Comparison of ENCODE assay signal across 9 cellular contexts in the genomic region with DNA sequence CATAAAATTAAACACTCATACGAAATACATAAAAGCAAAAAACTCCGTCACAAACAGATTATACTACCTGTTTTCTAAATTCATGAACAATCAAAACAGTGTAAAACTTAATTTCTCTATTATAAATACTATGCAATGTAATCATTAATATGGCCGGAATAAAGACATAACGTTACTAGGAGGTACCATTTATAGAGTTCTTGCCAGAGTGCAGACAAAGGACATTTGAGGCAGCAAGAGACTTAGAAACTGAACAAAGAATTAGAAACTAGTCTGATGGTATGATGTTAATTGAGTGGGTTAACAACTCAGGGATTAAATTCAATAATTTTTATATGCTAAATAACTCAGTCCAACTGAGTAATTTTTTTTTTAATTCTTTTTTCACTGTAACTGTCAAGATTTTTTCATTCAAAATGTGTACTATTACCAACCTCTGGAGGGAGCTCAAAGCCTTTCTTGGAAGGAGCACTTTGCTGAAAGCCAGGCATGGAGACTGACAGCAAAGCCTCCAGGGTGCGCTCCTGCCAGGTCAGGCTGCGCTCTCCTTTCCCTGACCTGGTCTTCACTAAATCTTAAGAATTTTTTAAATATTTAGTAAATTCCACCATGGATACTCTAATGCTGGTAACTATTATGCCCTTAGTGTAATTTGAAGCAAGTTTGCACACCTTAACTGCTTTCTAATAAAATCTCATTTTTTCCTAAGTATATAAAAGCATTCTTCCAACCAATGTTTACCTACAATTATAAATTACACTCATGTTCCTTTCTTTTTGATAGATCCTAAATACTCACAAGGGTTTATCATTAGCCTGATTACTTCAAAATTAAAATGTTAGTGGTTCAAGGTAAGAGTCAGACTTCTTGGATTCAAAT. TPM values are rescaled to one million over a fixed set of nuclear protein-coding genes. Genes with fewer than 3 reads are reported as not detected.
A peak's percentile ranks its signal among the peaks of the same experiment; 100 is the strongest.
DNase-seq lines count a peak whose midpoint lies in the region; ATAC-seq, FAIRE-seq and TF ChIP-seq lines count a peak whose summit lies in the region.
"Had no signal": no experiment of that assay in that cellular context is flagged by ENCODE, and none has a peak within 500 bp of the region (broad histone marks: within the 10 kb centered on the region; RNA-seq: fewer than 3 reads in every experiment).

No MANE protein-coding gene starts in this region.

- H3K18ac ChIP-seq in H1 (ENCODE audit: extremely low read depth, low read length) (no peak overlapping the region), mesenchymal stem cell (ENCODE audit: low read depth in 1 of 2, low read length in 2 of 2) (no peak overlapping the region)

- H2BK20ac ChIP-seq in H1 (ENCODE audit: low read length) = no peak overlapping the region

- TF ChIP-seq POLR2A in H1 (IDR thresholded peaks at IDR 0.05; ENCODE audit: control extremely low read depth in 1 of 2, low read depth in 2 of 2, low read length in 2 of 2) = no peak

- H3K27ac ChIP-seq in CD4-positive, CD25-positive, alpha-beta regulatory T cell (ENCODE audit: insufficient read depth, low read length, poor library complexity, severe bottlenecking) = no peak overlapping the region
- H3K27ac ChIP-seq in H1 (ENCODE audit: low read depth, low read length) = no peak overlapping the region
- no peak overlapping the region for H3K27ac ChIP-seq in mesenchymal stem cell (ENCODE audit: low read length, poor library complexity, severe bottlenecking)

- POLR2A ChIA-PET in activated CD4-positive, alpha-beta T cell treated with anti-CD3 and anti-CD28 coated beads, Interleukin-2, amount 10 ng/mL, durations not matched to agents 7 days and 5 days (lab: Charles Lee) = no interaction called here
- POLR2A ChIA-PET in H1 (lab: Charles Lee; ENCODE audit: partially characterized antibody) = interaction anchor here (1.3 kb wide), 1 partner anchor 270 kb away, joined by 3 read pairs; no protein-coding TSS in a partner anchor

- H2BK5ac ChIP-seq in H1 (ENCODE audit: low read depth, low read length) (no peak overlapping the region), mesenchymal stem cell (ENCODE audit: low read depth, low read length, poor library complexity, severe bottlenecking) (no peak overlapping the region)

- no peak overlapping the region for H3K27ac Mint-ChIP-seq in CD4-positive, CD25-positive, alpha-beta regulatory T cell
- no peak overlapping the region for H3K27ac Mint-ChIP-seq in activated CD4-positive, alpha-beta T cell treated with anti-CD3 and anti-CD28 coated beads, Interleukin-2, amount 10 ng/mL, durations not matched to agents 7 days and 5 days
- H3K27ac Mint-ChIP-seq in stimulated activated naive B cell treated with anti-CD40 and anti-IgM and Interleukin-4, amounts not matched to agents 10 μg/mL and 1 μg/mL and 100 μg/mL, for 72 hours = no peak overlapping the region

- peak; percentile 75 to 77 for ATAC-seq in CD4-positive, CD25-positive, alpha-beta regulatory T cell (ENCODE audit: low read depth in 2 of 2)
- ATAC-seq in GM19023 (IDR thresholded peaks at IDR 0.05; ENCODE audit: unreplicated experiment) (peak; percentile 73), HG03175 (IDR thresholded peaks at IDR 0.05; ENCODE audit: unreplicated experiment) (peak; percentile 86)
- peak; percentile 88 for ATAC-seq in stimulated activated naive B cell treated with anti-CD40 and anti-IgM and Interleukin-4, amounts not matched to agents 10 μg/mL and 1 μg/mL and 100 μg/mL, for 72 hours (replicated peaks)

- H3K4me1 ChIP-seq in CD4-positive, CD25-positive, alpha-beta regulatory T cell (ENCODE audit: control insufficient read depth, insufficient read depth, low read length, poor library complexity, severe bottlenecking) = no peaks in the 10 kb centered on the region
- H3K4me1 ChIP-seq in H1 (replicated peaks in 1 of 4; ENCODE audit: control insufficient read depth in 3 of 4, insufficient read depth in 4 of 4, low read length in 3 of 4) = no peaks in the 10 kb centered on the region
- H3K4me1 ChIP-seq in mesenchymal stem cell (ENCODE audit: control insufficient read depth, insufficient read depth, low read depth, low read length) = no peaks in the 10 kb centered on the region

- peaks cover 0 to 3% (median 0%) of the 10 kb centered on the region in 7 donors for H3K9me3 Mint-ChIP-seq in CD4-positive, CD25-positive, alpha-beta regulatory T cell
- H3K9me3 Mint-ChIP-seq in activated CD4-positive, alpha-beta T cell treated with anti-CD3 and anti-CD28 coated beads, Interleukin-2, amount 10 ng/mL, durations not matched to agents 7 days and 5 days = no peaks in the 10 kb centered on the region
- H3K9me3 Mint-ChIP-seq in stimulated activated naive B cell treated with anti-CD40 and anti-IgM and Interleukin-4, amounts not matched to agents 10 μg/mL and 1 μg/mL and 100 μg/mL, for 72 hours = no peaks in the 10 kb centered on the region

- H3K79me1 ChIP-seq in H1 (ENCODE audit: low read depth, low read length) = no peaks in the 10 kb centered on the region
- H3K79me1 ChIP-seq in mesenchymal stem cell (replicated peaks; ENCODE audit: low read length, poor library complexity, severe bottlenecking) = peaks cover 2% of the 10 kb centered on the region

- no peak overlapping the region for H3K56ac ChIP-seq in H1 (replicated peaks; ENCODE audit: insufficient read length, low read depth, low read length)

- H3K23me2 ChIP-seq in H1 (ENCODE audit: low read depth, low read length) = no peaks in the 10 kb centered on the region

- 76 to 100% methylated on average over 2 to 6 of the region's 6 CpGs for WGBS in H1 (ENCODE audit: extremely low coverage in 1 of 2, insufficient coverage in 1 of 2, insufficient read length in 1 of 2, insufficient replicate concordance in 2 of 2, low coverage in 1 of 2, low lambda C conversion rate in 2 of 2, missing lambda C conversion rate in 1 of 2), 2 experiments
- 80% methylated on average over 4 of the region's 6 CpGs for WGBS in mesenchymal stem cell

- H3K36me3 Mint-ChIP-seq in CD4-positive, CD25-positive, alpha-beta regulatory T cell = peaks cover 8% of the 10 kb centered on the region
- H3K36me3 Mint-ChIP-seq in activated CD4-positive, alpha-beta T cell treated with anti-CD3 and anti-CD28 coated beads, Interleukin-2, amount 10 ng/mL, durations not matched to agents 7 days and 5 days (ENCODE audit: low read depth) = no peaks in the 10 kb centered on the region
- peaks cover 3 to 8% of the 10 kb centered on the region in 2 donors for H3K36me3 Mint-ChIP-seq in stimulated activated naive B cell treated with anti-CD40 and anti-IgM and Interleukin-4, amounts not matched to agents 10 μg/mL and 1 μg/mL and 100 μg/mL, for 72 hours

- H4K8ac ChIP-seq in H1 (ENCODE audit: extremely low read depth, insufficient read depth, low read length) (no peak overlapping the region), mesenchymal stem cell (ENCODE audit: low read length) (no peak overlapping the region)

- no peak overlapping the region for H3K4ac ChIP-seq in H1 (replicated peaks; ENCODE audit: insufficient read length, low read depth, low read length)
- H3K4ac ChIP-seq in mesenchymal stem cell (ENCODE audit: low read depth in 1 of 2, low read length in 2 of 2) = no peak overlapping the region

- H3K14ac ChIP-seq in H1 (ENCODE audit: insufficient read length) (no peak overlapping the region), mesenchymal stem cell (ENCODE audit: low read length in 2 of 2) (no peak overlapping the region)

- H3K27me3 ChIP-seq in CD4-positive, CD25-positive, alpha-beta regulatory T cell (ENCODE audit: control insufficient read depth, insufficient read depth, low read length) = no peaks in the 10 kb centered on the region
- H3K27me3 ChIP-seq in H1 (replicated peaks in 1 of 4; ENCODE audit: control insufficient read depth in 3 of 4, extremely low read depth in 1 of 4, insufficient read depth in 3 of 4, low read length in 3 of 4) = no peaks in the 10 kb centered on the region
- H3K27me3 ChIP-seq in mesenchymal stem cell (ENCODE audit: control insufficient read depth in 1 of 2, insufficient read depth in 1 of 2, low read length in 2 of 2) = no peaks in the 10 kb centered on the region

- no peak overlapping the region for H4K91ac ChIP-seq in H1 (replicated peaks; ENCODE audit: insufficient read length, low read length)
- H4K91ac ChIP-seq in mesenchymal stem cell (ENCODE audit: low read length) = no peak overlapping the region

- H3K9me3 ChIP-seq in CD4-positive, CD25-positive, alpha-beta regulatory T cell (ENCODE audit: control insufficient read depth in 2 of 2, low read length in 2 of 2) = no peaks in the 10 kb centered on the region
- no peaks in the 10 kb centered on the region for H3K9me3 ChIP-seq in H1 (ENCODE audit: insufficient read depth in 2 of 2, low read depth in 1 of 2, low read length in 1 of 2)
- no peaks in the 10 kb centered on the region for H3K9me3 ChIP-seq in mesenchymal stem cell (ENCODE audit: control insufficient read depth, low read length)

- no peak for TF ChIP-seq EP300 in H1 (IDR thresholded peaks at IDR 0.05; ENCODE audit: borderline replicate concordance in 1 of 2, low read depth in 2 of 2, low read length in 2 of 2)

- peak; percentile 89 to 90 for TF ChIP-seq RAD21 in H1 (IDR thresholded peaks at IDR 0.05 in 1 of 2, conservative IDR thresholded peaks at IDR 0.05 in 1 of 2; ENCODE audit: low read depth in 2 of 2, low read length in 2 of 2)

- H2BK15ac ChIP-seq in H1 (ENCODE audit: low read length) (no peak overlapping the region), mesenchymal stem cell (ENCODE audit: low read depth, poor library complexity, severe bottlenecking) (no peak overlapping the region)

- no peaks in the 10 kb centered on the region for H3K36me3 ChIP-seq in CD4-positive, CD25-positive, alpha-beta regulatory T cell (ENCODE audit: control insufficient read depth, insufficient read depth, low read length)
- peaks cover 0 to 8% (median 2%) of the 10 kb centered on the region in 4 experiments; a peak in 3 of 8 replicates for H3K36me3 ChIP-seq in H1 (ENCODE audit: control insufficient read depth in 2 of 4, insufficient read depth in 4 of 4, low read length in 3 of 4)
- H3K36me3 ChIP-seq in mesenchymal stem cell (ENCODE audit: control insufficient read depth in 1 of 2, insufficient read depth in 2 of 2, low read depth in 1 of 2, low read length in 2 of 2) = peaks cover 0 to 28% of the 10 kb centered on the region in 2 experiments

- peak; percentile 58 to 98 (median 68) for TF ChIP-seq CTCF in H1 (IDR thresholded peaks at IDR 0.05; ENCODE audit: control extremely low read depth in 1 of 3, insufficient read depth in 1 of 3, low read depth in 1 of 3, low read length in 3 of 3)

- no peaks in the 10 kb centered on the region for H3K79me2 ChIP-seq in H1 (ENCODE audit: control insufficient read depth in 1 of 2, insufficient read depth in 2 of 2, low read length in 2 of 2)

- H2BK12ac ChIP-seq in H1 (ENCODE audit: low read depth, low read length) (no peak overlapping the region), mesenchymal stem cell (ENCODE audit: low read length in 2 of 2) (no peak overlapping the region)

- no peak overlapping the region for H3K23ac ChIP-seq in H1 (ENCODE audit: insufficient read length)
- no peak overlapping the region for H3K23ac ChIP-seq in mesenchymal stem cell (ENCODE audit: low read length in 2 of 2)

- peak; percentile 19 to 74 (median 57) for DNase-seq in CD4-positive, CD25-positive, alpha-beta regulatory T cell
- DNase-seq in NCI-H345 treated with DMSO at 0.1 percent for 48 hours (lab: John Stamatoyannopoulos, UW; ENCODE audit: unreplicated experiment) (peak; percentile 37), H1 (ENCODE audit: low read depth in 1 of 2, low spot score in 2 of 2) (peak; percentile 36 to 52), mesenchymal stem cell (peak; percentile 79)
- DNase-seq in activated CD4-positive, alpha-beta T cell treated with anti-CD3 and anti-CD28 coated beads, Interleukin-2, amount 10 ng/mL, durations not matched to agents 7 days and 5 days = peak; percentile 70
- peak; percentile 22 for DNase-seq in stimulated activated naive B cell treated with anti-CD40 and anti-IgM and Interleukin-4, amounts not matched to agents 10 μg/mL and 1 μg/mL and 100 μg/mL, for 72 hours

- no peaks in the 10 kb centered on the region for H4K20me1 ChIP-seq in H1 (replicated peaks in 1 of 2; ENCODE audit: control insufficient read depth in 1 of 2, insufficient read depth in 2 of 2, low read length in 2 of 2)

- peak; percentile 62 for FAIRE-seq in H1 (lab: Jason Lieb, UNC)

- H3K4me2 ChIP-seq in H1 (ENCODE audit: insufficient read depth in 1 of 2, low read depth in 2 of 2, low read length in 2 of 2) (no peak overlapping the region), mesenchymal stem cell (ENCODE audit: low read length, poor library complexity, severe bottlenecking) (no peak overlapping the region)

- H3K4me3 Mint-ChIP-seq in CD4-positive, CD25-positive, alpha-beta regulatory T cell = no peak overlapping the region
- H3K4me3 Mint-ChIP-seq in activated CD4-positive, alpha-beta T cell treated with anti-CD3 and anti-CD28 coated beads, Interleukin-2, amount 10 ng/mL, durations not matched to agents 7 days and 5 days = no peak overlapping the region
- H3K4me3 Mint-ChIP-seq in stimulated activated naive B cell treated with anti-CD40 and anti-IgM and Interleukin-4, amounts not matched to agents 10 μg/mL and 1 μg/mL and 100 μg/mL, for 72 hours = no peak overlapping the region

- H3K27me3 Mint-ChIP-seq in CD4-positive, CD25-positive, alpha-beta regulatory T cell = no peaks in the 10 kb centered on the region
- no peaks in the 10 kb centered on the region for H3K27me3 Mint-ChIP-seq in activated CD4-positive, alpha-beta T cell treated with anti-CD3 and anti-CD28 coated beads, Interleukin-2, amount 10 ng/mL, durations not matched to agents 7 days and 5 days
- H3K27me3 Mint-ChIP-seq in stimulated activated naive B cell treated with anti-CD40 and anti-IgM and Interleukin-4, amounts not matched to agents 10 μg/mL and 1 μg/mL and 100 μg/mL, for 72 hours = no peaks in the 10 kb centered on the region

- H2AFZ ChIP-seq in H1 (ENCODE audit: low read length) = no peak overlapping the region
- no peak overlapping the region for H2AFZ ChIP-seq in mesenchymal stem cell (ENCODE audit: low read depth, low read length)

- H2AK5ac ChIP-seq in H1 (ENCODE audit: low read depth, low read length) = no peak overlapping the region
- H2AK5ac ChIP-seq in mesenchymal stem cell (ENCODE audit: low read length, severe bottlenecking) = no peak overlapping the region

- H2BK120ac ChIP-seq in H1 (replicated peaks; ENCODE audit: low read depth, low read length) = no peak overlapping the region
- no peak overlapping the region for H2BK120ac ChIP-seq in mesenchymal stem cell (ENCODE audit: low read depth, low read length)

- no peak overlapping the region for H4K5ac ChIP-seq in H1 (ENCODE audit: insufficient read length, low read depth, low read length)

- H3K9ac ChIP-seq in H1 (replicated peaks in 1 of 4; ENCODE audit: extremely low read depth in 1 of 4, low read depth in 3 of 4, low read length in 3 of 4) = no peak overlapping the region
- H3K9ac ChIP-seq in mesenchymal stem cell (ENCODE audit: low read length) = no peak overlapping the region

- peaks cover 0 to 3% (median 0%) of the 10 kb centered on the region in 4 donors for H3K4me1 Mint-ChIP-seq in CD4-positive, CD25-positive, alpha-beta regulatory T cell
- no peaks in the 10 kb centered on the region for H3K4me1 Mint-ChIP-seq in activated CD4-positive, alpha-beta T cell treated with anti-CD3 and anti-CD28 coated beads, Interleukin-2, amount 10 ng/mL, durations not matched to agents 7 days and 5 days
- no peaks in the 10 kb centered on the region for H3K4me1 Mint-ChIP-seq in stimulated activated naive B cell treated with anti-CD40 and anti-IgM and Interleukin-4, amounts not matched to agents 10 μg/mL and 1 μg/mL and 100 μg/mL, for 72 hours

- CTCF ChIA-PET in activated CD4-positive, alpha-beta T cell treated with anti-CD3 and anti-CD28 coated beads, Interleukin-2, amount 10 ng/mL, durations not matched to agents 7 days and 5 days (lab: Charles Lee) = interaction anchor here (0.8 to 1.4 kb wide), 6 partner anchors 9 to 149 kb away, joined by 3 to 5 read pairs (median 3); no protein-coding TSS in a partner anchor
- CTCF ChIA-PET in H1 (lab: Charles Lee; ENCODE audit: partially characterized antibody) = interaction anchor here (0.6 to 3.3 kb wide), 27 partner anchors 8 to 489 kb away, joined by 3 to 31 read pairs (median 5); no protein-coding TSS in a partner anchor

- H3K4me3 ChIP-seq in CD4-positive, CD25-positive, alpha-beta regulatory T cell (ENCODE audit: low read depth, low read length) = no peak overlapping the region
- H3K4me3 ChIP-seq in H1 (ENCODE audit: extremely low read depth in 1 of 4, insufficient read depth in 2 of 4, low read depth in 3 of 4, low read length in 4 of 4) = no peak overlapping the region
- no peak overlapping the region for H3K4me3 ChIP-seq in mesenchymal stem cell (ENCODE audit: insufficient read depth in 1 of 2, low read depth in 1 of 2, low read length in 2 of 2)

RNA-seq across cellular contexts. Expression of a gene that starts 34.1 kb away (rescaled TPM):
- total RNA-seq in CD4-positive, CD25-positive, alpha-beta regulatory T cell = 3.8 TPM
- 1 to 10 TPM; 1.3 to 2.6 (median 1.9) TPM for polyA plus RNA-seq in CD4-positive, CD25-positive, alpha-beta regulatory T cell
- 1 to 10 TPM; 3.9 to 4.0 TPM for total RNA-seq in activated CD4-positive, alpha-beta T cell treated with anti-CD3 and anti-CD28 coated beads, Interleukin-2, amount 10 ng/mL, durations not matched to agents 7 days and 5 days
- total RNA-seq in H1 (2021; fragmentation: NEBNext Ultra II Directional; extraction: Animal tissue kit (Norgen Biotek cat#: 25700)) = 22.6 and 25.5 TPM in 2 replicates
- 5.1 and 9.0 TPM in 2 replicates for polyA plus RNA-seq in H1 (2011; rRNA removed)
- 10.0 TPM for polyA plus RNA-seq in H1 (2011; cell fraction: cytosol; rRNA removed)
- polyA plus RNA-seq in H1 (2011; cell fraction: nucleus; rRNA removed) = 6.1 TPM
- polyA plus RNA-seq in H1 (2012, experiment 1 of 2) = 10.4 to 13.8 TPM (median 10.9 TPM) in 4 replicates
- 0.63 TPM for polyA plus RNA-seq in H1 (2012, experiment 2 of 2)
- 9.6 TPM for polyA plus RNA-seq in H1 (2013, experiment 1 of 2)
- 8.6 TPM for polyA plus RNA-seq in H1 (2013, experiment 2 of 2)
- polyA minus RNA-seq in H1 (2011; rRNA and poly(A)+ RNA removed) = 14.7 and 25.7 TPM in 2 replicates
- polyA minus RNA-seq in H1 (2011; cell fraction: cytosol; rRNA and poly(A)+ RNA removed) = 13.1 TPM
- 20.8 TPM for polyA minus RNA-seq in H1 (2011; cell fraction: nucleus; rRNA and poly(A)+ RNA removed)
- 3.7 TPM for polyA plus RNA-seq in mesenchymal stem cell (2013, experiment 1 of 2)
- 3.7 TPM for polyA plus RNA-seq in mesenchymal stem cell (2013, experiment 2 of 2)

RNA-seq across cellular contexts. Expression of a gene that starts 54.0 kb away (rescaled TPM):
- 40.6 TPM for total RNA-seq in CD4-positive, CD25-positive, alpha-beta regulatory T cell
- 10 to 100 TPM; 24.7 to 39.1 (median 29.2) TPM for polyA plus RNA-seq in CD4-positive, CD25-positive, alpha-beta regulatory T cell
- total RNA-seq in activated CD4-positive, alpha-beta T cell treated with anti-CD3 and anti-CD28 coated beads, Interleukin-2, amount 10 ng/mL, durations not matched to agents 7 days and 5 days = 10 to 100 TPM; 24.8 to 24.9 TPM
- total RNA-seq in H1 (2021; fragmentation: NEBNext Ultra II Directional; extraction: Animal tissue kit (Norgen Biotek cat#: 25700)) = 6.7 and 8.7 TPM in 2 replicates
- polyA plus RNA-seq in H1 (2011; rRNA removed) = 5.8 and 6.8 TPM in 2 replicates
- 11.5 TPM for polyA plus RNA-seq in H1 (2011; cell fraction: cytosol; rRNA removed)
- 6.4 TPM for polyA plus RNA-seq in H1 (2011; cell fraction: nucleus; rRNA removed)
- 5.5 to 6.4 TPM (median 5.9 TPM) in 4 replicates for polyA plus RNA-seq in H1 (2012, experiment 1 of 2)
- 3.1 TPM for polyA plus RNA-seq in H1 (2012, experiment 2 of 2)
- 12.4 TPM for polyA plus RNA-seq in H1 (2013, experiment 1 of 2)
- 12.3 TPM for polyA plus RNA-seq in H1 (2013, experiment 2 of 2)
- polyA minus RNA-seq in H1 (2011; rRNA and poly(A)+ RNA removed) = 2.4 and 3.2 TPM in 2 replicates
- 2.1 TPM for polyA minus RNA-seq in H1 (2011; cell fraction: cytosol; rRNA and poly(A)+ RNA removed)
- polyA minus RNA-seq in H1 (2011; cell fraction: nucleus; rRNA and poly(A)+ RNA removed) = 17.7 TPM
- polyA plus RNA-seq in mesenchymal stem cell (2013, experiment 1 of 2) = 5.0 TPM
- polyA plus RNA-seq in mesenchymal stem cell (2013, experiment 2 of 2) = 6.9 TPM

RNA-seq across cellular contexts. Expression of a gene that starts 56.7 kb away (rescaled TPM):
- total RNA-seq in CD4-positive, CD25-positive, alpha-beta regulatory T cell = not detected
- not detected for polyA plus RNA-seq in CD4-positive, CD25-positive, alpha-beta regulatory T cell
- total RNA-seq in activated CD4-positive, alpha-beta T cell treated with anti-CD3 and anti-CD28 coated beads, Interleukin-2, amount 10 ng/mL, durations not matched to agents 7 days and 5 days = not detected
- total RNA-seq in H1 (2021; fragmentation: NEBNext Ultra II Directional; extraction: Animal tissue kit (Norgen Biotek cat#: 25700)) = 9.7 and 9.9 TPM in 2 replicates
- 3.0 TPM in 2 replicates for polyA plus RNA-seq in H1 (2011; rRNA removed)
- polyA plus RNA-seq in H1 (2011; cell fraction: cytosol; rRNA removed) = 5.2 TPM
- polyA plus RNA-seq in H1 (2011; cell fraction: nucleus; rRNA removed) = 6.1 TPM
- 6.6 to 9.2 TPM (median 8.0 TPM) in 4 replicates for polyA plus RNA-seq in H1 (2012, experiment 1 of 2)
- polyA plus RNA-seq in H1 (2012, experiment 2 of 2) = 3.2 TPM
- polyA plus RNA-seq in H1 (2013, experiment 1 of 2) = 11.5 TPM
- polyA plus RNA-seq in H1 (2013, experiment 2 of 2) = 12.9 TPM
- 5.3 and 6.6 TPM in 2 replicates for polyA minus RNA-seq in H1 (2011; rRNA and poly(A)+ RNA removed)
- polyA minus RNA-seq in H1 (2011; cell fraction: cytosol; rRNA and poly(A)+ RNA removed) = 4.6 TPM
- polyA minus RNA-seq in H1 (2011; cell fraction: nucleus; rRNA and poly(A)+ RNA removed) = 6.7 TPM
- polyA plus RNA-seq in mesenchymal stem cell (2013, experiment 1 of 2) = 7.6 TPM
- polyA plus RNA-seq in mesenchymal stem cell (2013, experiment 2 of 2) = 8.0 TPM
- total RNA-seq: T-helper 2 cell treated with Interferon-gamma antibody and Interleukin-4, amounts not matched to agents 100 ng/mL and 5 ng/mL, for 36 hours had no signal

Comparison
In these comparisons a context has a peak if more than half of its experiments do, and no peak if none do; other contexts are left out.
1. DNase-seq: peak in every context shown above with its lines; median percentile 79 in mesenchymal stem cell; 70 in activated CD4-positive, alpha-beta T cell treated with anti-CD3 and anti-CD28 coated beads, Interleukin-2, amount 10 ng/mL, durations not matched to agents 7 days and 5 days; 57 in CD4-positive, CD25-positive, alpha-beta regulatory T cell; 44 in H1; 37 in NCI-H345 treated with DMSO at 0.1 percent for 48 hours; 22 in stimulated activated naive B cell treated with anti-CD40 and anti-IgM and Interleukin-4, amounts not matched to agents 10 μg/mL and 1 μg/mL and 100 μg/mL, for 72 hours.
2. RNA of a gene that starts 56.7 kb away (total RNA-seq): 9.7 to 9.9 TPM in H1; not detected in CD4-positive, CD25-positive, alpha-beta regulatory T cell (single experiment) and not detected in activated CD4-positive, alpha-beta T cell treated with anti-CD3 and anti-CD28 coated beads, Interleukin-2, amount 10 ng/mL, durations not matched to agents 7 days and 5 days; every median in the first group is over 10 times any median in the second.
3. Peak in every context shown above with its lines, with median percentiles within 50 percentile points of each other: ATAC-seq.